In genomic region chr2:28626891-28627421, GRCh38 we compare ENCODE assay signal across 9 cellular contexts.
DNase-seq lines count a peak whose midpoint lies in the region; ATAC-seq and TF ChIP-seq lines count a peak whose summit lies in the region.
"Had no signal": no experiment of that assay in that cellular context is flagged by ENCODE, and none has a peak within 500 bp of the region (broad histone marks: within the 10 kb centered on the region; RNA-seq: fewer than 3 reads in every experiment).

No MANE protein-coding gene starts in this region.

- no peak overlapping the region for H2AFZ ChIP-seq in neural progenitor cell (replicated peaks)

- no peaks in the 10 kb centered on the region for H4K20me1 ChIP-seq in neural progenitor cell (ENCODE audit: low read depth)

- H3K27me3 Mint-ChIP-seq in neural progenitor cell (ENCODE audit: insufficient read depth, low read depth): peaks cover 29% of the 10 kb centered on the region
- no peaks in the 10 kb centered on the region for H3K27me3 Mint-ChIP-seq in activated CD8-positive, alpha-beta memory T cell treated with anti-CD3 and anti-CD28 coated beads, Interleukin-2, amount 10 ng/mL, durations not matched to agents 7 days and 5 days

- DNase-seq in A172 (ENCODE audit: low spot score) (peak; percentile 40), MV-4-11 (lab: John Stamatoyannopoulos, UW) (peak; percentile 42), fibroblast of mammary gland (ENCODE audit: low read depth) (peak; percentile 84), neural progenitor cell (ENCODE audit: low spot score) (no peak)
- no peak for DNase-seq in activated naive CD4-positive, alpha-beta T cell treated with anti-CD3 and anti-CD28 coated beads, Interleukin-2, amount 50 U/mL, for 72 hours (ENCODE audit: low spot score in 2 of 2)
- DNase-seq in activated CD8-positive, alpha-beta memory T cell treated with anti-CD3 and anti-CD28 coated beads, Interleukin-2, amount 10 ng/mL, durations not matched to agents 7 days and 5 days: no peak
- DNase-seq: NCI-H1436 treated with DMSO at 0.1 percent for 48 hours had no signal

- H3K4me1 Mint-ChIP-seq in neural progenitor cell: peaks cover 32% of the 10 kb centered on the region
- H3K4me1 Mint-ChIP-seq in activated CD8-positive, alpha-beta memory T cell treated with anti-CD3 and anti-CD28 coated beads, Interleukin-2, amount 10 ng/mL, durations not matched to agents 7 days and 5 days: peaks cover 57% of the 10 kb centered on the region

- no peaks in the 10 kb centered on the region for H3K9me3 Mint-ChIP-seq in neural progenitor cell
- no peaks in the 10 kb centered on the region for H3K9me3 Mint-ChIP-seq in activated naive CD4-positive, alpha-beta T cell treated with anti-CD3 and anti-CD28 coated beads, Interleukin-2, amount 50 U/mL, for 72 hours
- H3K9me3 Mint-ChIP-seq in activated CD8-positive, alpha-beta memory T cell treated with anti-CD3 and anti-CD28 coated beads, Interleukin-2, amount 10 ng/mL, durations not matched to agents 7 days and 5 days (ENCODE audit: low read depth): no peaks in the 10 kb centered on the region

- TF ChIP-seq CTCF in fibroblast of mammary gland (conservative IDR thresholded peaks at IDR 0.05; ENCODE audit: control insufficient read depth, insufficient read depth, low read depth, low read length): no peak
- no peak for TF ChIP-seq CTCF in neural progenitor cell (IDR thresholded peaks at IDR 0.05)

- no peaks in the 10 kb centered on the region for H3K27me3 ChIP-seq in neural progenitor cell

- no peaks in the 10 kb centered on the region for H3K9me3 ChIP-seq in neural progenitor cell (ENCODE audit: low read depth)

- no peaks in the 10 kb centered on the region for H3K36me3 ChIP-seq in neural progenitor cell

- H3K4me2 ChIP-seq in neural progenitor cell: no peak overlapping the region

- H3F3A ChIP-seq in neural progenitor cell (ENCODE audit: low read depth): peaks cover 14% of the 10 kb centered on the region

- H3K4me3 Mint-ChIP-seq in neural progenitor cell: no peak overlapping the region
- no peak overlapping the region for H3K4me3 Mint-ChIP-seq in activated CD8-positive, alpha-beta memory T cell treated with anti-CD3 and anti-CD28 coated beads, Interleukin-2, amount 10 ng/mL, durations not matched to agents 7 days and 5 days

- no peaks in the 10 kb centered on the region for H3K36me3 Mint-ChIP-seq in neural progenitor cell
- H3K36me3 Mint-ChIP-seq in activated naive CD4-positive, alpha-beta T cell treated with anti-CD3 and anti-CD28 coated beads, Interleukin-2, amount 50 U/mL, for 72 hours: peaks cover 0 to 7% of the 10 kb centered on the region in 2 donors
- peaks cover 1% of the 10 kb centered on the region for H3K36me3 Mint-ChIP-seq in activated CD8-positive, alpha-beta memory T cell treated with anti-CD3 and anti-CD28 coated beads, Interleukin-2, amount 10 ng/mL, durations not matched to agents 7 days and 5 days

- H3K4me1 ChIP-seq in neural progenitor cell: peaks cover 16% of the 10 kb centered on the region

- no peak overlapping the region for H3K4me3 ChIP-seq in fibroblast of mammary gland (ENCODE audit: control insufficient read depth, low read depth, low read length)
- H3K4me3 ChIP-seq in neural progenitor cell: no peak overlapping the region

- H3K27ac ChIP-seq in neural progenitor cell: no peak overlapping the region

- H3K9ac ChIP-seq in neural progenitor cell: no peak overlapping the region

- CTCF ChIA-PET in activated CD8-positive, alpha-beta memory T cell treated with anti-CD3 and anti-CD28 coated beads, Interleukin-2, amount 10 ng/mL, durations not matched to agents 7 days and 5 days (lab: Charles Lee): interaction anchor here (0.8 to 1.0 kb wide), 2 partner anchors 8 to 33 kb away, joined by 3 read pairs; no protein-coding TSS in a partner anchor

- peak overlapping the region; percentile 54 for H3K27ac Mint-ChIP-seq in neural progenitor cell
- peak overlapping the region in 1 of 2 donors; percentile 9 for H3K27ac Mint-ChIP-seq in activated naive CD4-positive, alpha-beta T cell treated with anti-CD3 and anti-CD28 coated beads, Interleukin-2, amount 50 U/mL, for 72 hours
- no peak overlapping the region for H3K27ac Mint-ChIP-seq in activated CD8-positive, alpha-beta memory T cell treated with anti-CD3 and anti-CD28 coated beads, Interleukin-2, amount 10 ng/mL, durations not matched to agents 7 days and 5 days

- ATAC-seq in HG03097 (IDR thresholded peaks at IDR 0.05; ENCODE audit: low FRiP score, unreplicated experiment) (no peak), GM18861 (IDR thresholded peaks at IDR 0.05; ENCODE audit: unreplicated experiment) (no peak)
- no peak for ATAC-seq in activated naive CD4-positive, alpha-beta T cell treated with anti-CD3 and anti-CD28 coated beads, Interleukin-2, amount 50 U/mL, for 72 hours
- no peak for ATAC-seq in activated CD8-positive, alpha-beta memory T cell treated with anti-CD3 and anti-CD28 coated beads, Interleukin-2, amount 10 ng/mL, durations not matched to agents 7 days and 5 days

- no peaks in the 10 kb centered on the region for H3K79me2 ChIP-seq in neural progenitor cell (ENCODE audit: low read depth)

Comparison
In these comparisons a context has a peak if more than half of its experiments do, and no peak if none do; other contexts are left out.
1. DNase-seq: peak in A172 (single experiment), MV-4-11 (single experiment) and fibroblast of mammary gland (single experiment); none in neural progenitor cell (single experiment), activated naive CD4-positive, alpha-beta T cell treated with anti-CD3 and anti-CD28 coated beads, Interleukin-2, amount 50 U/mL, for 72 hours (0 of 2) and activated CD8-positive, alpha-beta memory T cell treated with anti-CD3 and anti-CD28 coated beads, Interleukin-2, amount 10 ng/mL, durations not matched to agents 7 days and 5 days (single experiment).